In genomic region chr11:112225753-112226061, GRCh38 we compare ENCODE assay signal across 9 cellular contexts. TPM values are rescaled to one million over a fixed set of nuclear protein-coding genes. Genes with fewer than 3 reads are reported as not detected.
DNase-seq lines count a peak whose midpoint lies in the region; ATAC-seq, FAIRE-seq and TF ChIP-seq lines count a peak whose summit lies in the region.
"Had no signal": no experiment of that assay in that cellular context is flagged by ENCODE, and none has a peak within 500 bp of the region (broad histone marks: within the 10 kb centered on the region; RNA-seq: fewer than 3 reads in every experiment).

No MANE protein-coding gene starts in this region.

- H4K20me1 ChIP-seq in neural progenitor cell (ENCODE audit: low read depth), result no peaks in the 10 kb centered on the region

- no peak for TF ChIP-seq CTCF in CD4-positive, alpha-beta T cell (IDR thresholded peaks at IDR 0.05)
- TF ChIP-seq CTCF in Panc1 (IDR thresholded peaks at IDR 0.05), result no peak
- no peak for TF ChIP-seq CTCF in neural progenitor cell (IDR thresholded peaks at IDR 0.05)

- H3F3A ChIP-seq in neural progenitor cell (ENCODE audit: low read depth), result no peaks in the 10 kb centered on the region

- H3K27me3 ChIP-seq in CD4-positive, alpha-beta T cell (ENCODE audit: control insufficient read depth, insufficient read depth, low read length), result no peaks in the 10 kb centered on the region
- H3K27me3 ChIP-seq in Panc1 (ENCODE audit: control insufficient read depth, insufficient read depth, low read length), result no peaks in the 10 kb centered on the region
- H3K27me3 ChIP-seq in neural progenitor cell, result peaks cover 18% of the 10 kb centered on the region

- H3K4me1 ChIP-seq in Panc1 (ENCODE audit: control insufficient read depth, insufficient read depth, low read length) (peaks cover 11% of the 10 kb centered on the region), neural progenitor cell (peaks cover 10% of the 10 kb centered on the region)

- H3K4me3 ChIP-seq in Panc1 (ENCODE audit: low read depth in 2 of 2, low read length in 2 of 2) (peak overlapping the region; percentile 73 to 96), neural progenitor cell (peak overlapping the region; percentile 64)

- peak overlapping the region; percentile 99 for H3K27ac Mint-ChIP-seq in CD4-positive, alpha-beta T cell
- H3K27ac Mint-ChIP-seq in neural progenitor cell, result peak overlapping the region; percentile 90

- POLR2A ChIA-PET in CD4-positive, alpha-beta T cell (lab: Charles Lee), result interaction anchor here (1.7 to 2.4 kb wide), 3 partner anchors 55 to 1088 kb away, joined by 4 to 18 read pairs (median 7); partner anchors contain the start of genes SDHD, TIMM8B and TTC12
- POLR2A ChIA-PET in Panc1 (lab: Charles Lee), result interaction anchor here (1.0 kb wide), 1 partner anchor 53 kb away, joined by 5 read pairs; no protein-coding TSS in a partner anchor

- H3K27me3 Mint-ChIP-seq in CD4-positive, alpha-beta T cell, result no peaks in the 10 kb centered on the region
- peaks cover 3% of the 10 kb centered on the region for H3K27me3 Mint-ChIP-seq in neural progenitor cell (ENCODE audit: insufficient read depth, low read depth)

- peaks cover 32% of the 10 kb centered on the region for H3K79me2 ChIP-seq in neural progenitor cell (ENCODE audit: low read depth)

- no peaks in the 10 kb centered on the region for H3K9me3 Mint-ChIP-seq in CD4-positive, alpha-beta T cell
- H3K9me3 Mint-ChIP-seq in neural progenitor cell, result no peaks in the 10 kb centered on the region

- H3K4me1 Mint-ChIP-seq in CD4-positive, alpha-beta T cell (ENCODE audit: low read depth), result peaks cover 20% of the 10 kb centered on the region
- H3K4me1 Mint-ChIP-seq in neural progenitor cell, result peaks cover 15% of the 10 kb centered on the region

- CTCF ChIA-PET in CD4-positive, alpha-beta T cell (lab: Charles Lee), result interaction anchor here (1.0 to 4.2 kb wide), 2 partner anchors 54 to 330 kb away, joined by 3 to 27 read pairs; no protein-coding TSS in a partner anchor
- CTCF ChIA-PET in Panc1 (lab: Charles Lee), result interaction anchor here (0.6 kb wide), 1 partner anchor 54 kb away, joined by 4 read pairs; no protein-coding TSS in a partner anchor

- H2AFZ ChIP-seq in neural progenitor cell (replicated peaks), result peak overlapping the region; percentile 79

- FAIRE-seq in HTR-8/SVneo (lab: Jason Lieb, UNC), result no peak

- intact Hi-C loops in CD4-positive, alpha-beta T cell (cut with DNase I, micrococcal nuclease), result loop anchor here in 1 of 2 experiments (2.0 to 10.0 kb wide), 4 partner anchors 229 to 1089 kb away; partner anchors contain the start of genes PPP2R1B and TTC12
- intact Hi-C loops in Panc1 (cut with micrococcal nuclease; ENCODE audit: unreplicated experiment), result loop anchor here (10.0 kb wide), 1 partner anchor 1059 kb away; no protein-coding TSS in a partner anchor

- BruUV-seq in Panc1 (replicated peaks; lab: Mats Ljungman, UMichigan), result TSS peak; percentile 98

- H3K36me3 ChIP-seq in Panc1 (ENCODE audit: control insufficient read depth, insufficient read depth, low read length), result peaks cover 2% of the 10 kb centered on the region; the same call in 1 of the 2 replicates
- no peaks in the 10 kb centered on the region for H3K36me3 ChIP-seq in neural progenitor cell

- no peaks in the 10 kb centered on the region for H3K9me3 ChIP-seq in CD4-positive, alpha-beta T cell (ENCODE audit: control insufficient read depth, low read length)
- no peaks in the 10 kb centered on the region for H3K9me3 ChIP-seq in Panc1 (ENCODE audit: control insufficient read depth, insufficient read depth, low read depth, low read length)
- no peaks in the 10 kb centered on the region for H3K9me3 ChIP-seq in neural progenitor cell (ENCODE audit: low read depth)

- H3K4me3 Mint-ChIP-seq in CD4-positive, alpha-beta T cell, result peak overlapping the region; percentile 96
- peak overlapping the region; percentile 93 for H3K4me3 Mint-ChIP-seq in neural progenitor cell

- no peak for ATAC-seq in CD4-positive, alpha-beta T cell (ENCODE audit: poor library complexity)
- ATAC-seq in Panc1, result no peak
- no peak for ATAC-seq in HG03108 (IDR thresholded peaks at IDR 0.05; ENCODE audit: unreplicated experiment)

- peak overlapping the region; percentile 85 for H3K4me2 ChIP-seq in neural progenitor cell

- in situ Hi-C loops in Panc1 (cut with HindIII; ENCODE audit: low pct_unique_long_range_greater_than_20kb, low sequenced_read_pairs), result no loop called here

- H3K9ac ChIP-seq in neural progenitor cell, result no peak overlapping the region

- H3K27ac ChIP-seq in CD4-positive, alpha-beta T cell (ENCODE audit: low read depth, low read length), result peak overlapping the region; percentile 96
- H3K27ac ChIP-seq in Panc1 (ENCODE audit: low read length), result peak overlapping the region; percentile 97
- H3K27ac ChIP-seq in epithelial cell of prostate, result peak overlapping the region; percentile 86
- no peak overlapping the region for H3K27ac ChIP-seq in neural progenitor cell

- DNase-seq in CD4-positive, alpha-beta T cell, result no peak
- DNase-seq in Panc1 (ENCODE audit: low read depth, low spot score) (no peak), epithelial cell of prostate (ENCODE audit: low read depth, low spot score) (no peak), neural progenitor cell (ENCODE audit: low spot score) (no peak), SKM-1 treated with dmso at 0.1 percent for 144 hours (lab: John Stamatoyannopoulos, UW; ENCODE audit: unreplicated experiment) (no peak), HTR-8/SVneo (ENCODE audit: insufficient read length, low spot score) (no peak), islet precursor cell (no peak)

- peaks cover 45% of the 10 kb centered on the region for H3K36me3 Mint-ChIP-seq in CD4-positive, alpha-beta T cell (ENCODE audit: low read depth)
- H3K36me3 Mint-ChIP-seq in neural progenitor cell, result peaks cover 8% of the 10 kb centered on the region

RNA-seq across cellular contexts. Expression of gene PTS, which starts 0.5 kb away (rescaled TPM):
- total RNA-seq in CD4-positive, alpha-beta T cell, result 10 to 100 TPM; 82.9 to 86.2 TPM
- total RNA-seq in Panc1 (2021; ENCODE audit: unreplicated experiment) (64.2 TPM), neural progenitor cell (ENCODE audit: low replicate concordance) (44.8 and 108 TPM in 2 replicates)
- 54.2 TPM for polyA plus RNA-seq in Panc1 (2012; ENCODE audit: insufficient read length)

RNA-seq across cellular contexts. Expression of gene PLET1, which starts 35.0 kb away (rescaled TPM):
- total RNA-seq in CD4-positive, alpha-beta T cell, result not detected
- total RNA-seq in Panc1 (2021; ENCODE audit: unreplicated experiment) (not detected), neural progenitor cell (ENCODE audit: low replicate concordance) (not detected in 2 replicates)
- not detected for polyA plus RNA-seq in Panc1 (2012; ENCODE audit: insufficient read length)
- total RNA-seq: myocyte had no signal

RNA-seq across cellular contexts. Expression of gene BCO2, which starts 50.4 kb away (rescaled TPM):
- 1 to 10 TPM; 1.1 to 1.5 TPM for total RNA-seq in CD4-positive, alpha-beta T cell
- total RNA-seq in Panc1 (2021; ENCODE audit: unreplicated experiment), result 2.5 TPM
- 1.0 TPM for polyA plus RNA-seq in Panc1 (2012; ENCODE audit: insufficient read length)
- total RNA-seq in neural progenitor cell (ENCODE audit: low replicate concordance), result 0.87 TPM in 1 of 2 replicates, not detected in the other

RNA-seq across cellular contexts. Expression of gene TEX12, which starts 58.5 kb away (rescaled TPM):
- total RNA-seq in CD4-positive, alpha-beta T cell, result under 1 TPM; 0.39 to 0.82 TPM
- total RNA-seq in Panc1 (2021; ENCODE audit: unreplicated experiment) (0.23 TPM), neural progenitor cell (ENCODE audit: low replicate concordance) (0.15 and 0.51 TPM in 2 replicates)
- polyA plus RNA-seq in Panc1 (2012; ENCODE audit: insufficient read length), result not detected
- total RNA-seq: myocyte had no signal
